In genomic region chr16:30829130-30830071, GRCh38 we compare ENCODE assay signal across 18 cellular contexts. TPM values are rescaled to one million over a fixed set of nuclear protein-coding genes. Genes with fewer than 3 reads are reported as not detected.
DNase-seq lines count a peak whose midpoint lies in the region; ATAC-seq and TF ChIP-seq lines count a peak whose summit lies in the region.
"Had no signal": no experiment of that assay in that cellular context is flagged by ENCODE, and none has a peak within 500 bp of the region (broad histone marks: within the 10 kb centered on the region; RNA-seq: fewer than 3 reads in every experiment).

No MANE protein-coding gene starts in this region.

- H3K9ac ChIP-seq in endodermal cell (ENCODE audit: extremely low read depth, low read length, poor library complexity, severe bottlenecking) (peak overlapping the region; percentile 20), mucosa of rectum (ENCODE audit: low read depth in 1 of 2, low read length in 2 of 2) (peak overlapping the region in 1 of 2 donors; percentile 24)

- H3K4me1 ChIP-seq in endodermal cell (ENCODE audit: control insufficient read depth, insufficient read depth, low read length) (no peaks in the 10 kb centered on the region), mucosa of rectum (ENCODE audit: control insufficient read depth in 2 of 2, insufficient read depth in 2 of 2, low read length in 2 of 2) (peaks cover 5 to 11% of the 10 kb centered on the region in 2 donors), adrenal gland (replicated peaks in 1 of 2) (no peaks in the 10 kb centered on the region)
- H3K4me1 ChIP-seq: Caco-2 had no signal

- H3K27ac ChIP-seq in AG04450 (ENCODE audit: low read depth, low read length) (no peak overlapping the region), endodermal cell (ENCODE audit: low read depth, low read length) (no peak overlapping the region), mucosa of rectum (ENCODE audit: low read depth in 2 of 2, low read length in 2 of 2) (peak overlapping the region; percentile 75 to 79), adrenal gland (no peak overlapping the region)

- 82 to 85% methylated on average over 13 to 15 of the region's 15 CpGs for WGBS in endodermal cell (ENCODE audit: insufficient coverage in 1 of 2, insufficient read length in 1 of 2), 2 experiments
- WGBS in adrenal gland, 4 donors, result 78 to 79% (median 79%) methylated on average over 14 to 15 of the region's 15 CpGs

- peaks cover 12% of the 10 kb centered on the region for H3K36me3 ChIP-seq in endodermal cell (ENCODE audit: control insufficient read depth, insufficient read depth, low read length)
- H3K36me3 ChIP-seq in mucosa of rectum (ENCODE audit: control insufficient read depth in 2 of 2, insufficient read depth in 2 of 2, low read length in 2 of 2), result no peaks in the 10 kb centered on the region
- no peaks in the 10 kb centered on the region for H3K36me3 ChIP-seq in adrenal gland (replicated peaks in 1 of 2)

- ATAC-seq in HG03520 (IDR thresholded peaks at IDR 0.05; ENCODE audit: unreplicated experiment), result no peak
- ATAC-seq in GM18867 (IDR thresholded peaks at IDR 0.05; ENCODE audit: unreplicated experiment), result no peak
- ATAC-seq: activated naive CD4-positive, alpha-beta T cell treated with anti-CD3 and anti-CD28 coated beads, Interleukin-2, amount 50 U/mL, for 72 hours; natural killer cell had no signal

- no peak overlapping the region for H3K4me3 Mint-ChIP-seq in endodermal cell
- H3K4me3 Mint-ChIP-seq: natural killer cell had no signal

- H3K9me3 ChIP-seq in AG04450 (ENCODE audit: control insufficient read depth, insufficient read depth, low read length) (peaks cover 3% of the 10 kb centered on the region; the same call in 1 of the 2 replicates), endodermal cell (ENCODE audit: control insufficient read depth, low read length) (no peaks in the 10 kb centered on the region), mucosa of rectum (ENCODE audit: control insufficient read depth in 2 of 2, low read length in 2 of 2) (no peaks in the 10 kb centered on the region), adrenal gland (replicated peaks in 1 of 3) (no peaks in the 10 kb centered on the region)
- H3K9me3 ChIP-seq: Caco-2 had no signal

- H3K9me3 Mint-ChIP-seq in endodermal cell, result no peaks in the 10 kb centered on the region
- H3K9me3 Mint-ChIP-seq: activated naive CD4-positive, alpha-beta T cell treated with anti-CD3 and anti-CD28 coated beads, Interleukin-2, amount 50 U/mL, for 72 hours; natural killer cell had no signal

- H3K4me1 Mint-ChIP-seq in endodermal cell, result peaks cover 7% of the 10 kb centered on the region

- H3K36me3 Mint-ChIP-seq in endodermal cell (ENCODE audit: low read depth), result peaks cover 8% of the 10 kb centered on the region
- H3K36me3 Mint-ChIP-seq: activated naive CD4-positive, alpha-beta T cell treated with anti-CD3 and anti-CD28 coated beads, Interleukin-2, amount 50 U/mL, for 72 hours; natural killer cell had no signal

- no peak overlapping the region for H3K27ac Mint-ChIP-seq in endodermal cell
- H3K27ac Mint-ChIP-seq: activated naive CD4-positive, alpha-beta T cell treated with anti-CD3 and anti-CD28 coated beads, Interleukin-2, amount 50 U/mL, for 72 hours; natural killer cell; progenitor cell of endocrine pancreas had no signal

- CTCF ChIA-PET in AG04450 (lab: Charles Lee), result interaction anchor here (0.6 to 3.0 kb wide), 5 partner anchors 12 to 27 kb away, joined by 6 to 13 read pairs (median 7); no protein-coding TSS in a partner anchor

- intact Hi-C loops in adrenal gland (cut with DNase I), result no loop called here

- no peak overlapping the region for H3K4me3 ChIP-seq in AG04450 (ENCODE audit: low read depth, low read length)
- no peak overlapping the region for H3K4me3 ChIP-seq in endodermal cell (ENCODE audit: low read length)
- H3K4me3 ChIP-seq in mucosa of rectum (ENCODE audit: low read length in 2 of 2), result peak overlapping the region in 1 of 2 donors; percentile 9
- H3K4me3 ChIP-seq in adrenal gland, result no peak overlapping the region

- H3K27me3 ChIP-seq in AG04450 (ENCODE audit: control insufficient read depth, insufficient read depth, low read length) (no peaks in the 10 kb centered on the region), endodermal cell (ENCODE audit: control insufficient read depth, insufficient read depth, low read length, poor library complexity, severe bottlenecking) (no peaks in the 10 kb centered on the region), mucosa of rectum (ENCODE audit: control insufficient read depth in 2 of 2, insufficient read depth in 2 of 2, low read length in 2 of 2) (peaks cover 0 to 3% of the 10 kb centered on the region in 2 donors), adrenal gland (no peaks in the 10 kb centered on the region)

- DNase-seq in AG04450 (ENCODE audit: low read depth, low spot score) (no peak), HuH-7.5 (ENCODE audit: low spot score) (peak; percentile 36), endodermal cell (no peak), COR-L47 (lab: John Stamatoyannopoulos, UW) (no peak), adrenal gland (no peak)
- DNase-seq: activated CD4-positive, alpha-beta T cell treated with anti-CD3 and anti-CD28 coated beads, Interleukin-2, amount 50 U/mL, for 1 hour; activated T-cell treated with anti-CD3 and anti-CD28 coated beads for 4 hours; Caco-2; effector CD8-positive, alpha-beta T cell; GDM1; natural killer cell; NCI-H187 treated with DMSO at 0.1 percent for 48 hours; stimulated activated CD4-positive, alpha-beta T cell treated with anti-CD3 and anti-CD28 coated beads, Interleukin-15, amount 100 ng/mL, for 24 hours had no signal

- TF ChIP-seq CTCF in AG04450 (IDR thresholded peaks at IDR 0.05; ENCODE audit: low read depth, low read length) (peak; percentile 21; the same call in 1 of the 2 replicates), endodermal cell (conservative IDR thresholded peaks at IDR 0.05) (peak; percentile 58), adrenal gland (IDR thresholded peaks at IDR 0.05) (no peak)

- POLR2A ChIA-PET in AG04450 (lab: Yijun Ruan, JAX), result interaction anchor here (0.6 kb wide), 1 partner anchor 245 kb away, joined by 4 read pairs; the partner anchor contains the start of genes ZNF646 and ZNF668

- peaks cover 52% of the 10 kb centered on the region for H3K27me3 Mint-ChIP-seq in endodermal cell (ENCODE audit: insufficient read depth)

- no peak for TF ChIP-seq POLR2A in adrenal gland (IDR thresholded peaks at IDR 0.05)

RNA-seq across cellular contexts. Expression of gene ZNF629, which starts 42.4 kb away (rescaled TPM):
- polyA plus RNA-seq in AG04450 (2011; rRNA removed) (5.1 and 8.0 TPM in 2 replicates), adrenal gland (10 to 100 TPM in 2 of 3 donors, 1 to 10 TPM in 1; 7.9 to 14.7 (median 13.6) TPM)
- polyA minus RNA-seq in AG04450 (2011; rRNA and poly(A)+ RNA removed), result 9.5 and 9.9 TPM in 2 replicates
- total RNA-seq in endodermal cell (10 to 100 TPM; 31.8 to 33.3 TPM), adrenal gland (10 to 100 TPM; 19.5 to 27.0 (median 24.3) TPM)
- 24.3 TPM for polyA plus RNA-seq in endodermal cell (2013, experiment 1 of 2)
- 24.7 TPM for polyA plus RNA-seq in endodermal cell (2013, experiment 2 of 2)

Comparison
In these comparisons a context has a peak if more than half of its experiments do, and no peak if none do; other contexts are left out.
1. H3K27ac ChIP-seq: peak in mucosa of rectum (2 of 2); none in AG04450 (single experiment), endodermal cell (single experiment) and adrenal gland (0 of 5).
2. CTCF ChIP-seq: peak in AG04450 (single experiment) and endodermal cell (single experiment); none in adrenal gland (0 of 6).